In the genomic region with DNA sequence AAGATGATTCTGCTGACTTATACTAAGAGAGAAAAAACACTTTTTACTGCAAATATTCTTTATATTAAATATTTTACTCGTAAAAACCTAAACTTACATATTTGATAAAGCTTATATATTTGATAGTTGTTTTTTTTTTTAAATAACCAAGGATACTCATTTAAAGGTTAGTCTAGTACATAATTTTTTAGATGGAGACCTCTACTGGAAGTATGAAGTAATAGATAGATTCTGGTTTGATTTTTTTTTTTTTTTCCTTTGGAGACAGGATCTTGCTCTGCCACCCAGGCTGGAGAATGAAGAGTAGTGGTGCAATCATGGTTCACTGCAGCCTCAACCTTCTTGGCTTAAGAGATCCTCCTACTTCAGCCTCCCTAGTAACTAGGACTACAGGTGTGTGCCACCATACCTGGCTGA, we compare ENCODE assay signal across 8 cellular contexts. TPM values are rescaled to one million over a fixed set of nuclear protein-coding genes. Genes with fewer than 3 reads are reported as not detected.
DNase-seq lines count a peak whose midpoint lies in the region; ATAC-seq and TF ChIP-seq lines count a peak whose summit lies in the region.

No MANE protein-coding gene starts in this region.

- no peaks in the 10 kb centered on the region for H3K9me3 ChIP-seq in adrenal gland (replicated peaks in 1 of 3)

- no peak for TF ChIP-seq EP300 in Ishikawa (IDR thresholded peaks at IDR 0.05; ENCODE audit: borderline replicate concordance)

- no peaks in the 10 kb centered on the region for H3K36me3 ChIP-seq in adrenal gland (replicated peaks in 1 of 2)

- ATAC-seq in left lobe of liver (peak; percentile 79), HG02588 (IDR thresholded peaks at IDR 0.05; ENCODE audit: unreplicated experiment) (no peak), GM18861 (IDR thresholded peaks at IDR 0.05; ENCODE audit: unreplicated experiment) (no peak)

- DNase-seq in adrenal gland (peak in 1 of 7 donors; percentile 12), left lobe of liver (ENCODE audit: low spot score) (no peak), islet precursor cell (no peak)
- DNase-seq in activated naive CD4-positive, alpha-beta T cell treated with anti-CD3 and anti-CD28 coated beads, Interleukin-2, amount 50 U/mL, for 16 hours: no peak

- peaks cover 0 to 5% of the 10 kb centered on the region in 2 donors for H3K4me1 ChIP-seq in adrenal gland (replicated peaks in 1 of 2)

- no peak for TF ChIP-seq POLR2A in adrenal gland (IDR thresholded peaks at IDR 0.05)

- intact Hi-C loops in adrenal gland (cut with DNase I): no loop called here

- H3K27ac ChIP-seq in C4-2B: peak overlapping the region; percentile 17; the same call in 1 of the 2 replicates
- H3K27ac ChIP-seq in adrenal gland: no peak overlapping the region

- TF ChIP-seq CTCF in C4-2B (conservative IDR thresholded peaks at IDR 0.05) (peak; percentile 64), adrenal gland (IDR thresholded peaks at IDR 0.05) (peak in 5 of 6 experiments; percentile 8 to 53 (median 50))

- 0 out of 2 replicates have a peak, but pooled peaks have one; percentile 5 for TF ChIP-seq RAD21 in Ishikawa (IDR thresholded peaks at IDR 0.05; ENCODE audit: low read depth)

- no peaks in the 10 kb centered on the region for H3K27me3 ChIP-seq in adrenal gland

- WGBS in adrenal gland, 4 donors: 65 to 82% (median 69%) methylated on average over 1 of the region's 1 CpG

- H3K4me3 ChIP-seq in adrenal gland: no peak overlapping the region

TF ChIP-seq in Ishikawa, 13 proteins besides CTCF, POLR2A, EP300 and RAD21:
- no peak for TF ChIP-seq TAF1 (IDR thresholded peaks at IDR 0.05; ENCODE audit: low read depth)
- TF ChIP-seq, protein P1, sequence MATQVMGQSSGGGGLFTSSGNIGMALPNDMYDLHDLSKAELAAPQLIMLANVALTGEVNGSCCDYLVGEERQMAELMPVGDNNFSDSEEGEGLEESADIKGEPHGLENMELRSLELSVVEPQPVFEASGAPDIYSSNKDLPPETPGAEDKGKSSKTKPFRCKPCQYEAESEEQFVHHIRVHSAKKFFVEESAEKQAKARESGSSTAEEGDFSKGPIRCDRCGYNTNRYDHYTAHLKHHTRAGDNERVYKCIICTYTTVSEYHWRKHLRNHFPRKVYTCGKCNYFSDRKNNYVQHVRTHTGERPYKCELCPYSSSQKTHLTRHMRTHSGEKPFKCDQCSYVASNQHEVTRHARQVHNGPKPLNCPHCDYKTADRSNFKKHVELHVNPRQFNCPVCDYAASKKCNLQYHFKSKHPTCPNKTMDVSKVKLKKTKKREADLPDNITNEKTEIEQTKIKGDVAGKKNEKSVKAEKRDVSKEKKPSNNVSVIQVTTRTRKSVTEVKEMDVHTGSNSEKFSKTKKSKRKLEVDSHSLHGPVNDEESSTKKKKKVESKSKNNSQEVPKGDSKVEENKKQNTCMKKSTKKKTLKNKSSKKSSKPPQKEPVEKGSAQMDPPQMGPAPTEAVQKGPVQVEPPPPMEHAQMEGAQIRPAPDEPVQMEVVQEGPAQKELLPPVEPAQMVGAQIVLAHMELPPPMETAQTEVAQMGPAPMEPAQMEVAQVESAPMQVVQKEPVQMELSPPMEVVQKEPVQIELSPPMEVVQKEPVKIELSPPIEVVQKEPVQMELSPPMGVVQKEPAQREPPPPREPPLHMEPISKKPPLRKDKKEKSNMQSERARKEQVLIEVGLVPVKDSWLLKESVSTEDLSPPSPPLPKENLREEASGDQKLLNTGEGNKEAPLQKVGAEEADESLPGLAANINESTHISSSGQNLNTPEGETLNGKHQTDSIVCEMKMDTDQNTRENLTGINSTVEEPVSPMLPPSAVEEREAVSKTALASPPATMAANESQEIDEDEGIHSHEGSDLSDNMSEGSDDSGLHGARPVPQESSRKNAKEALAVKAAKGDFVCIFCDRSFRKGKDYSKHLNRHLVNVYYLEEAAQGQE (IDR thresholded peaks at IDR 0.05; ENCODE audit: low read depth): no peak
- TF ChIP-seq CREB1 (IDR thresholded peaks at IDR 0.05; ENCODE audit: low read depth): no peak
- no peak for TF ChIP-seq TEAD4 (IDR thresholded peaks at IDR 0.05)
- no peak for TF ChIP-seq FOXM1 (IDR thresholded peaks at IDR 0.05; ENCODE audit: borderline replicate concordance, low read depth)
- TF ChIP-seq, protein P2, sequence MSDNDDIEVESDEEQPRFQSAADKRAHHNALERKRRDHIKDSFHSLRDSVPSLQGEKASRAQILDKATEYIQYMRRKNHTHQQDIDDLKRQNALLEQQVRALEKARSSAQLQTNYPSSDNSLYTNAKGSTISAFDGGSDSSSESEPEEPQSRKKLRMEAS (IDR thresholded peaks at IDR 0.05): no peak
- TF ChIP-seq TCF12 (IDR thresholded peaks at IDR 0.05; ENCODE audit: low read depth): no peak

RNA-seq across cellular contexts. Expression of gene ARID2, which starts 16.4 kb away (rescaled TPM):
- 10 to 100 TPM; 16.5 to 27.2 (median 21.4) TPM for total RNA-seq in adrenal gland
- polyA plus RNA-seq in adrenal gland: 10 to 100 TPM in 2 of 3 donors, 1 to 10 TPM in 1; 7.9 to 12.0 (median 10.6) TPM
- total RNA-seq in left lobe of liver: 9.4 TPM
